Comparison of ENCODE assay signal across 11 cellular contexts in genomic region chr20:54476336-54476928, GRCh38. TPM values are rescaled to one million over a fixed set of nuclear protein-coding genes. Genes with fewer than 3 reads are reported as not detected.
DNase-seq lines count a peak whose midpoint lies in the region; ATAC-seq and TF ChIP-seq lines count a peak whose summit lies in the region.
"Had no signal": no experiment of that assay in that cellular context is flagged by ENCODE, and none has a peak within 500 bp of the region (broad histone marks: within the 10 kb centered on the region; RNA-seq: fewer than 3 reads in every experiment).

No MANE protein-coding gene starts in this region.

- H2AFZ ChIP-seq in GM23338, result peak overlapping the region; percentile 99

- peak; percentile 8 for ATAC-seq in GM23338
- ATAC-seq in activated naive CD8-positive, alpha-beta T cell treated with anti-CD3 and anti-CD28 coated beads, Interleukin-2, amount 50 U/mL, for 24 hours, result no peak
- no peak for ATAC-seq in HG03280 (IDR thresholded peaks at IDR 0.05; ENCODE audit: unreplicated experiment)
- no peak for ATAC-seq in body of pancreas

- H3F3A ChIP-seq in GM23338 (replicated peaks; ENCODE audit: low read depth), result peaks cover 9% of the 10 kb centered on the region; the same call in 1 of the 2 replicates

- H3K9me3 ChIP-seq in iPS-20b (ENCODE audit: insufficient read depth, low read depth, low read length) (no peaks in the 10 kb centered on the region), skeletal muscle satellite cell (replicated peaks; ENCODE audit: low read length) (no peaks in the 10 kb centered on the region), body of pancreas (no peaks in the 10 kb centered on the region)
- H3K9me3 ChIP-seq: mucosa of descending colon had no signal

- TF ChIP-seq POLR2A in body of pancreas (IDR thresholded peaks at IDR 0.05), result no peak

- TF ChIP-seq CTCF in GM23338 (conservative IDR thresholded peaks at IDR 0.05; ENCODE audit: low read depth in 2 of 2) (no peak), body of pancreas (IDR thresholded peaks at IDR 0.05) (no peak)

- H3K27me3 Mint-ChIP-seq in GM23338 (ENCODE audit: insufficient read depth, low read depth, poor library complexity), result peaks cover 32% of the 10 kb centered on the region
- peaks cover 62% of the 10 kb centered on the region for H3K27me3 Mint-ChIP-seq in activated naive CD8-positive, alpha-beta T cell treated with anti-CD3 and anti-CD28 coated beads, Interleukin-2, amount 50 U/mL, for 24 hours

- WGBS in body of pancreas, 2 donors, result 5 to 11% methylated on average over 16 to 24 of the region's 24 CpGs

- no peaks in the 10 kb centered on the region for H3K36me3 Mint-ChIP-seq in GM23338 (ENCODE audit: low read depth)
- no peaks in the 10 kb centered on the region for H3K36me3 Mint-ChIP-seq in activated naive CD8-positive, alpha-beta T cell treated with anti-CD3 and anti-CD28 coated beads, Interleukin-2, amount 50 U/mL, for 24 hours (ENCODE audit: low read depth)
- H3K36me3 Mint-ChIP-seq: activated CD4-positive, alpha-beta memory T cell treated with anti-CD3 and anti-CD28 coated beads for 36 hours had no signal

- H3K9ac ChIP-seq in iPS-20b (ENCODE audit: low read depth, low read length), result peak overlapping the region; percentile 66; the same call in 1 of the 2 replicates
- peak overlapping the region; percentile 31 for H3K9ac ChIP-seq in skeletal muscle satellite cell (ENCODE audit: low read depth, low read length)

- H3K4me2 ChIP-seq in GM23338 (peak overlapping the region; percentile 95), skeletal muscle satellite cell (ENCODE audit: low read length) (peak overlapping the region; percentile 92)

- peak overlapping the region; percentile 94 for H3K4me3 Mint-ChIP-seq in GM23338
- peak overlapping the region; percentile 53 for H3K4me3 Mint-ChIP-seq in activated naive CD8-positive, alpha-beta T cell treated with anti-CD3 and anti-CD28 coated beads, Interleukin-2, amount 50 U/mL, for 24 hours
- H3K4me3 Mint-ChIP-seq: activated CD4-positive, alpha-beta memory T cell treated with anti-CD3 and anti-CD28 coated beads for 36 hours had no signal

- H3K4me3 ChIP-seq in GM23338 (peak overlapping the region; percentile 94), iPS-20b (ENCODE audit: low read length) (peak overlapping the region; percentile 92), skeletal muscle satellite cell (ENCODE audit: low read length) (peak overlapping the region; percentile 76), body of pancreas (no peak overlapping the region)
- H3K4me3 ChIP-seq: mucosa of descending colon had no signal

- no peak overlapping the region for H3K27ac Mint-ChIP-seq in GM23338
- no peak overlapping the region for H3K27ac Mint-ChIP-seq in activated naive CD8-positive, alpha-beta T cell treated with anti-CD3 and anti-CD28 coated beads, Interleukin-2, amount 50 U/mL, for 24 hours
- H3K27ac Mint-ChIP-seq: activated CD4-positive, alpha-beta memory T cell treated with anti-CD3 and anti-CD28 coated beads for 36 hours had no signal

- H3K9me2 ChIP-seq in GM23338 (ENCODE audit: insufficient read depth), result no peaks in the 10 kb centered on the region

- DNase-seq in GM23338 (ENCODE audit: low spot score) (peak; percentile 30), germinal center (ENCODE audit: low spot score) (no peak), body of pancreas (no peak), NCI-H146 (lab: John Stamatoyannopoulos, UW) (no peak)
- no peak for DNase-seq in activated naive CD8-positive, alpha-beta T cell treated with anti-CD3 and anti-CD28 coated beads, Interleukin-2, amount 50 U/mL, for 24 hours
- DNase-seq: activated CD4-positive, alpha-beta memory T cell treated with anti-CD3 and anti-CD28 coated beads for 36 hours; mucosa of descending colon had no signal

- no peaks in the 10 kb centered on the region for H4K20me1 ChIP-seq in GM23338 (replicated peaks; ENCODE audit: insufficient read depth)

- no peaks in the 10 kb centered on the region for H3K36me3 ChIP-seq in GM23338 (ENCODE audit: insufficient read depth)
- H3K36me3 ChIP-seq in iPS-20b (ENCODE audit: insufficient read depth, low read depth, low read length), result no peaks in the 10 kb centered on the region
- H3K36me3 ChIP-seq in skeletal muscle satellite cell (ENCODE audit: insufficient read depth, low read length), result no peaks in the 10 kb centered on the region
- no peaks in the 10 kb centered on the region for H3K36me3 ChIP-seq in body of pancreas (replicated peaks in 1 of 2; ENCODE audit: insufficient read depth in 1 of 2, low read depth in 2 of 2)

- H3K4me1 ChIP-seq in GM23338 (ENCODE audit: insufficient read depth) (peaks cover 21% of the 10 kb centered on the region), iPS-20b (ENCODE audit: insufficient read depth, low read length) (peaks cover 16% of the 10 kb centered on the region), skeletal muscle satellite cell (ENCODE audit: control insufficient read depth, insufficient read depth, low read length) (no peaks in the 10 kb centered on the region), body of pancreas (peaks cover 16% of the 10 kb centered on the region)

- H3K27ac ChIP-seq in GM23338 (ENCODE audit: low read depth) (no peak overlapping the region), iPS-20b (ENCODE audit: low read length) (no peak overlapping the region), body of pancreas (no peak overlapping the region)

- intact Hi-C loops in body of pancreas (cut with DNase I), result no loop called here

- peaks cover 7% of the 10 kb centered on the region for H3K79me2 ChIP-seq in GM23338 (replicated peaks; ENCODE audit: insufficient read depth)

- peaks cover 35% of the 10 kb centered on the region for H3K27me3 ChIP-seq in GM23338 (ENCODE audit: insufficient read depth)
- H3K27me3 ChIP-seq in iPS-20b (ENCODE audit: insufficient read depth, low read length), result peaks cover 45% of the 10 kb centered on the region
- peaks cover 39% of the 10 kb centered on the region for H3K27me3 ChIP-seq in skeletal muscle satellite cell (ENCODE audit: control insufficient read depth, insufficient read depth, low read length)
- H3K27me3 ChIP-seq in body of pancreas, result peaks cover 0 to 26% of the 10 kb centered on the region in 2 donors

- H3K9me3 Mint-ChIP-seq in GM23338, result no peaks in the 10 kb centered on the region
- peaks cover 11% of the 10 kb centered on the region for H3K9me3 Mint-ChIP-seq in activated naive CD8-positive, alpha-beta T cell treated with anti-CD3 and anti-CD28 coated beads, Interleukin-2, amount 50 U/mL, for 24 hours
- H3K9me3 Mint-ChIP-seq: activated CD4-positive, alpha-beta memory T cell treated with anti-CD3 and anti-CD28 coated beads for 36 hours had no signal

- peaks cover 29% of the 10 kb centered on the region for H3K4me1 Mint-ChIP-seq in GM23338
- H3K4me1 Mint-ChIP-seq in activated naive CD8-positive, alpha-beta T cell treated with anti-CD3 and anti-CD28 coated beads, Interleukin-2, amount 50 U/mL, for 24 hours, result peaks cover 21% of the 10 kb centered on the region

TF ChIP-seq in GM23338, 12 proteins besides CTCF, POLR2A, EP300 and RAD21 (continues in another document):
- TF ChIP-seq NANOG (IDR thresholded peaks at IDR 0.05; ENCODE audit: borderline replicate concordance), result no peak
- TF ChIP-seq ZNF114 (CRISPR knock-in tag; IDR thresholded peaks at IDR 0.05), result no peak
- no peak for TF ChIP-seq ZNF331 (CRISPR knock-in tag; IDR thresholded peaks at IDR 0.05; ENCODE audit: low read depth)
- no peak for TF ChIP-seq JUNB (IDR thresholded peaks at IDR 0.05; ENCODE audit: unreplicated experiment)
- no peak for TF ChIP-seq POLR2AphosphoS5 (IDR thresholded peaks at IDR 0.05; ENCODE audit: low read depth)
- no peak for TF ChIP-seq EZH2phosphoT487 (IDR thresholded peaks at IDR 0.05; ENCODE audit: unreplicated experiment)
- no peak for TF ChIP-seq REST (IDR thresholded peaks at IDR 0.05; ENCODE audit: unreplicated experiment)

RNA-seq across cellular contexts. Expression of gene DOK5, which starts 1.0 kb away (rescaled TPM):
- 4.9 and 5.0 TPM in 2 replicates for total RNA-seq in GM23338 (2014; rRNA removed; shearing (Covaris generic))
- polyA plus RNA-seq in GM23338 (2016; fragmentation: Nextera tagmentation; extraction: Ambion mirVana), result 4.7 and 6.9 TPM in 2 replicates
- total RNA-seq in skeletal muscle satellite cell (2012; rRNA removed), result 10.9 and 32.3 TPM in 2 replicates
- total RNA-seq in body of pancreas, result 1 to 10 TPM in 1 of 2 donors, not detected in 1; 1.3 TPM
- total RNA-seq: RPMI7951 had no signal

Comparison
In these comparisons a context has a peak if more than half of its experiments do, and no peak if none do; other contexts are left out.
1. H3K4me3 ChIP-seq: peak in GM23338 (single experiment), iPS-20b (single experiment) and skeletal muscle satellite cell (single experiment); none in body of pancreas (0 of 2).